ENCODE assay signal across 24 cellular contexts in the genomic region with DNA sequence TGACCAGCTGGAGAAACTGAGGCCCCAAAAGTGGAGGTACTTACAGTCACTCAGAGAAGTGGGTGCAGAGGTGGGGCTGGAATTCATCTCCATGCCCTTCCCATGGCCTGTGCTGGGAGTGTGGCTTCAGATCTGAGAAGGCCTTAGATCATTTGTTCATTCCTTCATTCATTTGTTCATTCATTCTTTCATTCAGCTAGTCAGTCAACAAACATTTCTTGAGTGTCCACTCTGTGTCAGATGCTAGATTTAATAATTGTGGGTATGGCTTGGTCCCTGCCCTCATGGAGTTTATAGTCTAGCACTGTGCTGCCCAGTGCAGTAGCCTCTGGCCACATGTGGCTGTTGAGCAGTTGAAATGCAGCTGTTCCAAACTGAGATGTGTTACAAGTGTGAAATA. TPM values are rescaled to one million over a fixed set of nuclear protein-coding genes. Genes with fewer than 3 reads are reported as not detected.
A peak's percentile ranks its signal among the peaks of the same experiment; 100 is the strongest.
DNase-seq lines count a peak whose midpoint lies in the region; ATAC-seq and TF ChIP-seq lines count a peak whose summit lies in the region.
"Had no signal": no experiment of that assay in that cellular context is flagged by ENCODE, and none has a peak within 500 bp of the region (broad histone marks: within the 10 kb centered on the region; RNA-seq: fewer than 3 reads in every experiment).

No MANE protein-coding gene starts in this region.

- H3K36me3 ChIP-seq in DOHH2 (ENCODE audit: control insufficient read depth, low read length) = peaks cover 3% of the 10 kb centered on the region; the same call in 1 of the 2 replicates
- no peaks in the 10 kb centered on the region for H3K36me3 ChIP-seq in esophagus squamous epithelium
- H3K36me3 ChIP-seq: BE2C, HAP-1 had no signal

- DNase-seq in T-helper 17 cell (no peak), esophagus squamous epithelium (lab: John Stamatoyannopoulos, UW) (no peak), DMS153 (lab: John Stamatoyannopoulos, UW) (no peak), NCI-H1105 (lab: John Stamatoyannopoulos, UW) (no peak), COLO668 (lab: John Stamatoyannopoulos, UW; ENCODE audit: unreplicated experiment) (no peak), mucosa of gallbladder (ENCODE audit: low spot score) (no peak)
- DNase-seq in stimulated activated naive B cell treated with anti-CD40 and anti-IgM and Interleukin-4, amounts not matched to agents 10 μg/mL and 1 μg/mL and 100 μg/mL, for 72 hours = no peak
- DNase-seq: BE2C; Calu3; CD4-positive, alpha-beta memory T cell; GF-D8; GM23248; KG1; NCI-H1092 treated with DMSO at 0.1 percent for 48 hours; NCI-H2029 treated with DMSO at 0.1 percent for 48 hours; NCI-H524; NCI-H774; PC-3; Right ventricle myocardium superior had no signal

- peak overlapping the region; percentile 67 for H3K4me2 ChIP-seq in DOHH2 (ENCODE audit: low read length)
- H3K4me2 ChIP-seq: A549 had no signal

- peak overlapping the region; percentile 29 for H3K27ac Mint-ChIP-seq in T-helper 17 cell
- H3K27ac Mint-ChIP-seq in stimulated activated naive B cell treated with anti-CD40 and anti-IgM and Interleukin-4, amounts not matched to agents 10 μg/mL and 1 μg/mL and 100 μg/mL, for 72 hours = peak overlapping the region; percentile 89
- H3K27ac Mint-ChIP-seq: CD4-positive, alpha-beta memory T cell had no signal

- no peaks in the 10 kb centered on the region for H3K9me2 ChIP-seq in DOHH2 (replicated peaks; ENCODE audit: control insufficient read depth, low read length)

- H3K4me3 Mint-ChIP-seq in T-helper 17 cell = no peak overlapping the region
- H3K4me3 Mint-ChIP-seq in stimulated activated naive B cell treated with anti-CD40 and anti-IgM and Interleukin-4, amounts not matched to agents 10 μg/mL and 1 μg/mL and 100 μg/mL, for 72 hours = peak overlapping the region; percentile 25 to 42

- H3K27me3 Mint-ChIP-seq in T-helper 17 cell = no peaks in the 10 kb centered on the region
- no peaks in the 10 kb centered on the region for H3K27me3 Mint-ChIP-seq in stimulated activated naive B cell treated with anti-CD40 and anti-IgM and Interleukin-4, amounts not matched to agents 10 μg/mL and 1 μg/mL and 100 μg/mL, for 72 hours
- H3K27me3 Mint-ChIP-seq: CD4-positive, alpha-beta memory T cell had no signal

- H4K20me1 ChIP-seq in DOHH2 (ENCODE audit: control insufficient read depth, insufficient read depth, low read depth, low read length) = no peaks in the 10 kb centered on the region

- H3K27ac ChIP-seq in DOHH2 (ENCODE audit: low read depth, low read length) (peak overlapping the region; percentile 99), esophagus squamous epithelium (peak overlapping the region; percentile 70 to 88 (median 82))
- H3K27ac ChIP-seq: A549, GM23248 had no signal

- H3K27me3 ChIP-seq in DOHH2 (ENCODE audit: control insufficient read depth, low read length) = no peaks in the 10 kb centered on the region
- no peaks in the 10 kb centered on the region for H3K27me3 ChIP-seq in esophagus squamous epithelium
- H3K27me3 ChIP-seq: BE2C had no signal

- H3K36me3 Mint-ChIP-seq in T-helper 17 cell (ENCODE audit: low read depth) = no peaks in the 10 kb centered on the region
- H3K36me3 Mint-ChIP-seq in stimulated activated naive B cell treated with anti-CD40 and anti-IgM and Interleukin-4, amounts not matched to agents 10 μg/mL and 1 μg/mL and 100 μg/mL, for 72 hours = peaks cover 3 to 5% of the 10 kb centered on the region in 2 donors
- H3K36me3 Mint-ChIP-seq: CD4-positive, alpha-beta memory T cell had no signal

- H3K4me3 ChIP-seq in DOHH2 (ENCODE audit: low read length) (peak overlapping the region; percentile 40), esophagus squamous epithelium (no peak overlapping the region)
- H3K4me3 ChIP-seq: A549, GM23248, HAP-1 had no signal

- H3K4me1 Mint-ChIP-seq in T-helper 17 cell = peaks cover 28% of the 10 kb centered on the region
- peaks cover 70 to 94% of the 10 kb centered on the region in 2 donors for H3K4me1 Mint-ChIP-seq in stimulated activated naive B cell treated with anti-CD40 and anti-IgM and Interleukin-4, amounts not matched to agents 10 μg/mL and 1 μg/mL and 100 μg/mL, for 72 hours

- H3K9me3 ChIP-seq in DOHH2 (ENCODE audit: control insufficient read depth, insufficient read depth, low read length) = no peaks in the 10 kb centered on the region
- no peaks in the 10 kb centered on the region for H3K9me3 ChIP-seq in T-helper 17 cell (ENCODE audit: control insufficient read depth, low read length, poor library complexity, severe bottlenecking)
- no peaks in the 10 kb centered on the region for H3K9me3 ChIP-seq in esophagus squamous epithelium
- H3K9me3 ChIP-seq: A549, BE2C, HAP-1 had no signal

- intact Hi-C loops in esophagus squamous epithelium (cut with DNase I) = no loop called here

- ATAC-seq in T-helper 17 cell = no peak
- no peak for ATAC-seq in stimulated activated naive B cell treated with anti-CD40 and anti-IgM and Interleukin-4, amounts not matched to agents 10 μg/mL and 1 μg/mL and 100 μg/mL, for 72 hours (replicated peaks)
- ATAC-seq: A549, PC-3 had no signal

- H3K9me3 Mint-ChIP-seq in stimulated activated naive B cell treated with anti-CD40 and anti-IgM and Interleukin-4, amounts not matched to agents 10 μg/mL and 1 μg/mL and 100 μg/mL, for 72 hours = peaks cover 0 to 2% of the 10 kb centered on the region in 2 donors
- H3K9me3 Mint-ChIP-seq: CD4-positive, alpha-beta memory T cell had no signal

- TF ChIP-seq CTCF in DOHH2 (IDR thresholded peaks at IDR 0.05; ENCODE audit: low read depth, low read length, poor library complexity, severe bottlenecking) = no peak
- no peak for TF ChIP-seq CTCF in esophagus squamous epithelium (IDR thresholded peaks at IDR 0.05)

- no peak for TF ChIP-seq POLR2A in esophagus squamous epithelium (IDR thresholded peaks at IDR 0.05)

- H3K4me1 ChIP-seq in DOHH2 (ENCODE audit: control insufficient read depth, low read length) (peaks cover 83% of the 10 kb centered on the region), esophagus squamous epithelium (peaks cover 21 to 78% (median 29%) of the 10 kb centered on the region in 3 donors)
- H3K4me1 ChIP-seq: A549, BE2C had no signal

- peaks cover 8% of the 10 kb centered on the region for H3K79me2 ChIP-seq in DOHH2 (ENCODE audit: control insufficient read depth, low read length)

- peaks cover 36% of the 10 kb centered on the region for H3F3A ChIP-seq in DOHH2 (ENCODE audit: control insufficient read depth, insufficient read depth)

RNA-seq across cellular contexts. Expression of a gene that starts 19.0 kb away (rescaled TPM):
- total RNA-seq in T-helper 17 cell (not detected), esophagus squamous epithelium (not detected), mucosa of gallbladder (0.06 TPM)
- total RNA-seq: Calu3; CD4-positive, alpha-beta memory T cell; GM23248; HT1080; PC-3; Right ventricle myocardium superior; RPMI7951 had no signal
